In genomic region chr5:82153082-82153481, GRCh38 we compare ENCODE assay signal across 31 cellular contexts.
"Had no signal": no experiment of that assay in that cellular context is flagged by ENCODE, and none has a peak within 500 bp of the region (broad histone marks: within the 10 kb centered on the region; RNA-seq: fewer than 3 reads in every experiment).

No MANE protein-coding gene starts in this region.

- H3K36me3 ChIP-seq: brain microvascular endothelial cell had no signal

- H3K9me3 Mint-ChIP-seq: activated CD4-positive, alpha-beta T cell treated with anti-CD3 and anti-CD28 coated beads, Interleukin-2, amount 10 ng/mL, durations not matched to agents 7 days and 5 days; activated CD8-positive, alpha-beta T cell treated with anti-CD3 and anti-CD28 coated beads for 36 hours; activated T-cell treated with anti-CD3 and anti-CD28 coated beads, Interleukin-2, amount 50 U/mL, for 4 hours; activated T-helper 17 cell treated with anti-CD3 and anti-CD28 coated beads, Interleukin-2, amount 50 U/mL, for 72 hours; central memory CD8-positive, alpha-beta T cell; dendritic cell treated with granulocyte-macrophage colony-stimulating factor and Interleukin-4, amounts not matched to agents 40 ng/mL and 50 ng/mL, for 4 days; endodermal cell; T-helper 2 cell treated with Interferon-gamma antibody and Interleukin-4, amounts not matched to agents 5 μg/mL and 100 μg/mL, for 36 hours had no signal

- H3K27me3 ChIP-seq: brain microvascular endothelial cell, dorsolateral prefrontal cortex had no signal

- H3K4me1 Mint-ChIP-seq: activated CD4-positive, alpha-beta T cell treated with anti-CD3 and anti-CD28 coated beads, Interleukin-2, amount 10 ng/mL, durations not matched to agents 7 days and 5 days; activated T-helper 17 cell treated with anti-CD3 and anti-CD28 coated beads, Interleukin-2, amount 50 U/mL, for 72 hours; central memory CD8-positive, alpha-beta T cell; T-helper 17 cell had no signal

- FAIRE-seq: astrocyte, bronchial epithelial cell had no signal

- ATAC-seq: activated CD8-positive, alpha-beta T cell treated with anti-CD3 and anti-CD28 coated beads for 36 hours; activated T-cell treated with anti-CD3 and anti-CD28 coated beads, Interleukin-2, amount 50 U/mL, for 4 hours; activated T-helper 17 cell treated with anti-CD3 and anti-CD28 coated beads, Interleukin-2, amount 50 U/mL, for 72 hours; esophagus mucosa; T-helper 17 cell had no signal

- DNase-seq: activated CD4-positive, alpha-beta T cell treated with anti-CD3 and anti-CD28 coated beads for 1 hour; activated CD4-positive, alpha-beta T cell treated with anti-CD3 and anti-CD28 coated beads for 4 hours; activated CD4-positive, alpha-beta T cell treated with anti-CD3 and anti-CD28 coated beads, Interleukin-2, amount 10 ng/mL, durations not matched to agents 7 days and 5 days; activated CD4-positive, alpha-beta T cell treated with anti-CD3 and anti-CD28 coated beads, Interleukin-2, amount 50 U/mL, for 4 hours; activated CD8-positive, alpha-beta memory T cell treated with anti-CD3 and anti-CD28 coated beads for 24 hours; activated CD8-positive, alpha-beta T cell treated with anti-CD3 and anti-CD28 coated beads for 36 hours; activated effector memory CD4-positive, alpha-beta T cell treated with Interleukin-2 at 50 U/mL for 16 hours; activated gamma-delta T cell treated with Interleukin-2 at 50 U/mL for 16 hours; activated naive CD4-positive, alpha-beta T cell treated with anti-CD3 and anti-CD28 coated beads, Interleukin-2, amount 50 U/mL, for 16 hours; activated naive CD4-positive, alpha-beta T cell treated with Interleukin-2 at 50 U/mL for 16 hours; activated T-cell treated with anti-CD3 and anti-CD28 coated beads, Interleukin-2, amount 50 U/mL, for 4 hours; amniotic stem cell; anterior cingulate cortex; brain microvascular endothelial cell; dorsolateral prefrontal cortex; effector memory CD4-positive, alpha-beta T cell; endodermal cell; foreskin fibroblast; head of caudate nucleus; T-helper 1 cell; T-helper 17 cell; T1000 had no signal

- H3K4me3 Mint-ChIP-seq: activated CD4-positive, alpha-beta T cell treated with anti-CD3 and anti-CD28 coated beads, Interleukin-2, amount 10 ng/mL, durations not matched to agents 7 days and 5 days; activated CD8-positive, alpha-beta T cell treated with anti-CD3 and anti-CD28 coated beads for 36 hours; activated naive CD8-positive, alpha-beta T cell; activated T-cell treated with anti-CD3 and anti-CD28 coated beads, Interleukin-2, amount 50 U/mL, for 4 hours; activated T-helper 17 cell treated with anti-CD3 and anti-CD28 coated beads, Interleukin-2, amount 50 U/mL, for 72 hours; central memory CD8-positive, alpha-beta T cell; dendritic cell treated with granulocyte-macrophage colony-stimulating factor and Interleukin-4, amounts not matched to agents 40 ng/mL and 50 ng/mL, for 4 days; endodermal cell; T-helper 17 cell; T-helper 2 cell treated with Interferon-gamma antibody and Interleukin-4, amounts not matched to agents 5 μg/mL and 100 μg/mL, for 36 hours had no signal

- H3K4me3 ChIP-seq: coronary artery, dorsolateral prefrontal cortex had no signal

- H3K27ac Mint-ChIP-seq: activated CD4-positive, alpha-beta T cell treated with anti-CD3 and anti-CD28 coated beads, Interleukin-2, amount 10 ng/mL, durations not matched to agents 7 days and 5 days; activated CD8-positive, alpha-beta T cell treated with anti-CD3 and anti-CD28 coated beads for 36 hours; activated naive CD8-positive, alpha-beta T cell; activated T-helper 17 cell treated with anti-CD3 and anti-CD28 coated beads, Interleukin-2, amount 50 U/mL, for 72 hours; dendritic cell treated with granulocyte-macrophage colony-stimulating factor and Interleukin-4, amounts not matched to agents 40 ng/mL and 50 ng/mL, for 4 days; endodermal cell; T-helper 17 cell; T-helper 2 cell treated with Interferon-gamma antibody and Interleukin-4, amounts not matched to agents 5 μg/mL and 100 μg/mL, for 36 hours had no signal

- H3K27me3 Mint-ChIP-seq: activated CD4-positive, alpha-beta T cell treated with anti-CD3 and anti-CD28 coated beads, Interleukin-2, amount 10 ng/mL, durations not matched to agents 7 days and 5 days; activated CD8-positive, alpha-beta T cell treated with anti-CD3 and anti-CD28 coated beads for 36 hours; activated naive CD8-positive, alpha-beta T cell; activated T-helper 17 cell treated with anti-CD3 and anti-CD28 coated beads, Interleukin-2, amount 50 U/mL, for 72 hours; central memory CD8-positive, alpha-beta T cell; dendritic cell treated with granulocyte-macrophage colony-stimulating factor and Interleukin-4, amounts not matched to agents 40 ng/mL and 50 ng/mL, for 4 days; T-helper 17 cell had no signal

- H3K27ac ChIP-seq: brain microvascular endothelial cell, coronary artery, dorsolateral prefrontal cortex had no signal
